ENCODE assay signal across 21 cellular contexts in genomic region chr7:77866370-77866769, GRCh38.
DNase-seq lines count a peak whose midpoint lies in the region; ATAC-seq and TF ChIP-seq lines count a peak whose summit lies in the region.
"Had no signal": no experiment of that assay in that cellular context is flagged by ENCODE, and none has a peak within 500 bp of the region (broad histone marks: within the 10 kb centered on the region; RNA-seq: fewer than 3 reads in every experiment).

No MANE protein-coding gene starts in this region.

- H3K36me3 ChIP-seq in breast epithelium = no peaks in the 10 kb centered on the region
- H3K36me3 ChIP-seq in adipocyte (ENCODE audit: control insufficient read depth, insufficient read depth, low read length, severe bottlenecking) = no peaks in the 10 kb centered on the region

- H3K27ac Mint-ChIP-seq in MCF 10A (ENCODE audit: low read depth, unreplicated experiment) = no peak overlapping the region
- no peak overlapping the region for H3K27ac Mint-ChIP-seq in naive thymus-derived CD8-positive, alpha-beta T cell
- H3K27ac Mint-ChIP-seq: CD4-positive, alpha-beta T cell; stimulated activated effector memory CD8-positive, alpha-beta T cell treated with anti-CD3 and anti-CD28 coated beads, Interleukin-12 subunit alpha, Interleukin-12 subunit beta, amount 100 ng/mL, for 72 hours had no signal

- no peak for DNase-seq in MCF 10A (ENCODE audit: unreplicated experiment)
- no peak for DNase-seq in breast epithelium (ENCODE audit: low spot score in 2 of 2)
- peak; percentile 23 for DNase-seq in adipocyte (ENCODE audit: low read depth)
- DNase-seq in foreskin fibroblast = peak; percentile 24 to 37
- DNase-seq in OCI-M2 (lab: John Stamatoyannopoulos, UW; ENCODE audit: unreplicated experiment) = no peak
- DNase-seq in HEK293T (ENCODE audit: extremely low spot score) = no peak
- no peak for DNase-seq in naive thymus-derived CD8-positive, alpha-beta T cell
- DNase-seq: 8988T; activated CD4-positive, alpha-beta T cell treated with anti-CD3 and anti-CD28 coated beads for 48 hours; activated effector memory CD4-positive, alpha-beta T cell treated with Interleukin-2 at 50 U/mL for 16 hours; CD4-positive, alpha-beta T cell; DND-41; effector memory CD4-positive, alpha-beta T cell; KG1; left cardiac atrium; NCI-H2171 treated with DMSO at 0.1 percent for 48 hours; testis had no signal

- H3K27me3 Mint-ChIP-seq in MCF 10A (ENCODE audit: insufficient read depth, unreplicated experiment) = no peaks in the 10 kb centered on the region
- no peaks in the 10 kb centered on the region for H3K27me3 Mint-ChIP-seq in naive thymus-derived CD8-positive, alpha-beta T cell
- H3K27me3 Mint-ChIP-seq: CD4-positive, alpha-beta T cell; central memory CD8-positive, alpha-beta T cell had no signal

- no peak overlapping the region for H3K9ac ChIP-seq in adipocyte (ENCODE audit: low read length)

- no peaks in the 10 kb centered on the region for H3K27me3 ChIP-seq in breast epithelium
- H3K27me3 ChIP-seq in adipocyte (replicated peaks; ENCODE audit: control insufficient read depth, insufficient read depth, low read length) = no peaks in the 10 kb centered on the region
- H3K27me3 ChIP-seq: testis had no signal

- H3K27ac ChIP-seq in breast epithelium = no peak overlapping the region
- H3K27ac ChIP-seq: testis had no signal

- TSS peak; percentile 82 for BruUV-seq in MCF 10A (replicated peaks; lab: Mats Ljungman, UMichigan)

- POLR2A ChIA-PET in MCF 10A (lab: Yijun Ruan, JAX) = interaction anchor here (0.6 to 1.9 kb wide), 10 partner anchors 17 to 170 kb away, joined by 3 to 12 read pairs (median 4); partner anchors contain the start of genes PHTF2, RSBN1L and TMEM60
- POLR2A ChIA-PET in HEK293T (lab: Yijun Ruan, JAX) = no interaction called here
- POLR2A ChIA-PET in naive thymus-derived CD8-positive, alpha-beta T cell (lab: Charles Lee) = no interaction called here

- no peak for TF ChIP-seq POLR2A in breast epithelium (IDR thresholded peaks at IDR 0.05)

- no peak for TF ChIP-seq CTCF in MCF 10A (IDR thresholded peaks at IDR 0.05; ENCODE audit: unreplicated experiment)
- no peak for TF ChIP-seq CTCF in breast epithelium (IDR thresholded peaks at IDR 0.05)
- TF ChIP-seq CTCF in foreskin fibroblast (IDR thresholded peaks at IDR 0.05; ENCODE audit: low read depth, low read length) = no peak

- H3K4me1 Mint-ChIP-seq in MCF 10A (ENCODE audit: insufficient read depth, unreplicated experiment) = peaks cover 11% of the 10 kb centered on the region
- H3K4me1 Mint-ChIP-seq in naive thymus-derived CD8-positive, alpha-beta T cell = peaks cover 7 to 44% (median 20%) of the 10 kb centered on the region in 4 donors

- H3K9me3 ChIP-seq in breast epithelium (no peaks in the 10 kb centered on the region), adipocyte (ENCODE audit: control insufficient read depth, low read length) (no peaks in the 10 kb centered on the region)
- H3K9me3 ChIP-seq: testis had no signal

- ATAC-seq in activated CD4-positive, CD25-positive, alpha-beta regulatory T cell treated with anti-CD3 and anti-CD28 coated beads, Interleukin-2, amount 50 U/mL, for 24 hours = no peak
- ATAC-seq in naive thymus-derived CD8-positive, alpha-beta T cell = no peak
- ATAC-seq: stimulated activated effector memory CD8-positive, alpha-beta T cell treated with anti-CD3 and anti-CD28 coated beads, Interleukin-12 subunit alpha, Interleukin-12 subunit beta, amount 100 ng/mL, for 72 hours had no signal

- H3K4me3 ChIP-seq in breast epithelium (no peak overlapping the region), adipocyte (ENCODE audit: low read length) (no peak overlapping the region), foreskin fibroblast (ENCODE audit: low read depth in 1 of 2, low read length in 2 of 2) (no peak overlapping the region)
- H3K4me3 ChIP-seq: testis had no signal

- no peaks in the 10 kb centered on the region for H3K36me3 Mint-ChIP-seq in MCF 10A (ENCODE audit: insufficient read depth, unreplicated experiment)
- peaks cover 14 to 23% (median 17%) of the 10 kb centered on the region in 3 donors for H3K36me3 Mint-ChIP-seq in naive thymus-derived CD8-positive, alpha-beta T cell

- H3K4me1 ChIP-seq in breast epithelium = no peaks in the 10 kb centered on the region
- H3K4me1 ChIP-seq in adipocyte (ENCODE audit: control insufficient read depth, insufficient read depth, low read length) = peaks cover 26% of the 10 kb centered on the region
- H3K4me1 ChIP-seq: testis had no signal

- CTCF ChIA-PET in MCF 10A (lab: Yijun Ruan, JAX) (interaction anchor here (1.5 to 1.7 kb wide), 2 partner anchors 13 to 67 kb away, joined by 4 to 6 read pairs; no protein-coding TSS in a partner anchor), HEK293T (lab: Yijun Ruan, JAX) (interaction anchor here (0.9 kb wide), 1 partner anchor 208 kb away, joined by 3 read pairs; no protein-coding TSS in a partner anchor)

- no peaks in the 10 kb centered on the region for H3K9me3 Mint-ChIP-seq in MCF 10A (ENCODE audit: unreplicated experiment)
- H3K9me3 Mint-ChIP-seq in naive thymus-derived CD8-positive, alpha-beta T cell = peaks cover 0 to 5% (median 0%) of the 10 kb centered on the region in 9 donors
- H3K9me3 Mint-ChIP-seq: CD4-positive, alpha-beta T cell; central memory CD8-positive, alpha-beta T cell; stimulated activated effector memory CD8-positive, alpha-beta T cell treated with anti-CD3 and anti-CD28 coated beads, Interleukin-12 subunit alpha, Interleukin-12 subunit beta, amount 100 ng/mL, for 72 hours had no signal

- H3K4me3 Mint-ChIP-seq in MCF 10A (ENCODE audit: unreplicated experiment) = no peak overlapping the region
- no peak overlapping the region for H3K4me3 Mint-ChIP-seq in naive thymus-derived CD8-positive, alpha-beta T cell
- H3K4me3 Mint-ChIP-seq: CD4-positive, alpha-beta T cell; central memory CD8-positive, alpha-beta T cell; neural crest cell; stimulated activated effector memory CD8-positive, alpha-beta T cell treated with anti-CD3 and anti-CD28 coated beads, Interleukin-12 subunit alpha, Interleukin-12 subunit beta, amount 100 ng/mL, for 72 hours had no signal

- intact Hi-C loops in MCF 10A (cut with micrococcal nuclease) (no loop called here), breast epithelium (cut with DNase I; ENCODE audit: low total_unique reads) (no loop called here)

TF ChIP-seq in HEK293T, 16 proteins besides CTCF, POLR2A, EP300 and RAD21:
- no peak for TF ChIP-seq L3MBTL2 (conservative IDR thresholded peaks at IDR 0.05)
- no peak for TF ChIP-seq ZNF384 (IDR thresholded peaks at IDR 0.05)
- TF ChIP-seq ARNT (IDR thresholded peaks at IDR 0.05) = no peak
- no peak for TF ChIP-seq CTBP1 (IDR thresholded peaks at IDR 0.05; ENCODE audit: borderline replicate concordance)
- TF ChIP-seq SUZ12 (IDR thresholded peaks at IDR 0.05) = no peak
- no peak for TF ChIP-seq FOXA1 (IDR thresholded peaks at IDR 0.05)
- TF ChIP-seq BHLHE40 (IDR thresholded peaks at IDR 0.05; ENCODE audit: borderline replicate concordance) = no peak
- no peak for TF ChIP-seq LEF1 (IDR thresholded peaks at IDR 0.05; ENCODE audit: borderline replicate concordance)
- TF ChIP-seq FOXK2 (IDR thresholded peaks at IDR 0.05) = no peak
- no peak for TF ChIP-seq NFRKB (IDR thresholded peaks at IDR 0.05)
- TF ChIP-seq SP1 (IDR thresholded peaks at IDR 0.05) = no peak
- no peak for TF ChIP-seq ELF4 (IDR thresholded peaks at IDR 0.05)
- TF ChIP-seq HDGF (IDR thresholded peaks at IDR 0.05; ENCODE audit: borderline replicate concordance) = no peak
- TF ChIP-seq PKNOX1 (IDR thresholded peaks at IDR 0.05) = no peak
- TF ChIP-seq FOXM1 (IDR thresholded peaks at IDR 0.05; ENCODE audit: borderline replicate concordance) = no peak
- TF ChIP-seq TARDBP (IDR thresholded peaks at IDR 0.05) = no peak

Comparison
In these comparisons a context has a peak if more than half of its experiments do, and no peak if none do; other contexts are left out.
1. DNase-seq: peak in adipocyte (single experiment) and foreskin fibroblast (2 of 2); none in MCF 10A (single experiment), breast epithelium (0 of 2), OCI-M2 (single experiment), HEK293T (single experiment) and naive thymus-derived CD8-positive, alpha-beta T cell (0 of 10).